In genomic region chr18:34225218-34225553, GRCh38 we compare ENCODE assay signal across 15 cellular contexts. TPM values are rescaled to one million over a fixed set of nuclear protein-coding genes. Genes with fewer than 3 reads are reported as not detected.
DNase-seq lines count a peak whose midpoint lies in the region; ATAC-seq and TF ChIP-seq lines count a peak whose summit lies in the region.
"Had no signal": no experiment of that assay in that cellular context is flagged by ENCODE, and none has a peak within 500 bp of the region (broad histone marks: within the 10 kb centered on the region; RNA-seq: fewer than 3 reads in every experiment).

No MANE protein-coding gene starts in this region.

- 20% methylated on average over 3 of the region's 3 CpGs for WGBS in sigmoid colon, 2 donors

- no peak for TF ChIP-seq POLR2A in sigmoid colon (IDR thresholded peaks at IDR 0.05)

- H3K4me3 Mint-ChIP-seq in GM23338 (peak overlapping the region; percentile 79), WTC11 (peak overlapping the region; percentile 82)
- H3K4me3 Mint-ChIP-seq: CD4-positive, CD25-positive, alpha-beta regulatory T cell; stimulated activated memory B cell treated with anti-CD40 and anti-IgM and Interleukin-4, amounts not matched to agents 10 μg/mL and 1 μg/mL and 100 μg/mL, for 72 hours had no signal

- 0 out of 2 replicates have a peak, but pooled peaks cover 5% of the 10 kb centered on the region for H4K20me1 ChIP-seq in GM23338 (replicated peaks; ENCODE audit: insufficient read depth)
- H4K20me1 ChIP-seq in fibroblast of lung (ENCODE audit: control insufficient read depth, extremely low read depth, insufficient read depth, low read length): no peaks in the 10 kb centered on the region

- peaks cover 34% of the 10 kb centered on the region for H3K27me3 Mint-ChIP-seq in GM23338 (ENCODE audit: insufficient read depth, low read depth, poor library complexity)
- peaks cover 45% of the 10 kb centered on the region for H3K27me3 Mint-ChIP-seq in WTC11 (ENCODE audit: low read depth)

- peaks cover 4% of the 10 kb centered on the region; the same call in 1 of the 2 replicates for H3F3A ChIP-seq in GM23338 (replicated peaks; ENCODE audit: low read depth)

- CTCF ChIA-PET in WTC11 (lab: Charles Lee): interaction anchor here (0.5 to 4.6 kb wide), 56 partner anchors 9 to 1071 kb away, joined by 3 to 39 read pairs (median 5); no protein-coding TSS in a partner anchor

- H3K9me3 ChIP-seq in fibroblast of lung (ENCODE audit: control insufficient read depth, insufficient read depth, low read depth, low read length) (no peaks in the 10 kb centered on the region), sigmoid colon (no peaks in the 10 kb centered on the region)

- no peaks in the 10 kb centered on the region for H3K9me3 Mint-ChIP-seq in GM23338
- no peaks in the 10 kb centered on the region for H3K9me3 Mint-ChIP-seq in WTC11
- H3K9me3 Mint-ChIP-seq: stimulated activated memory B cell treated with anti-CD40 and anti-IgM and Interleukin-4, amounts not matched to agents 10 μg/mL and 1 μg/mL and 100 μg/mL, for 72 hours had no signal

- TF ChIP-seq CTCF in GM23338 (conservative IDR thresholded peaks at IDR 0.05; ENCODE audit: low read depth in 2 of 2) (no peak), WTC11 (IDR thresholded peaks at IDR 0.05) (no peak), fibroblast of lung (conservative IDR thresholded peaks at IDR 0.05 in 1 of 2, IDR thresholded peaks at IDR 0.05 in 1 of 2; ENCODE audit: low read depth in 1 of 2, low read length in 2 of 2) (no peak), sigmoid colon (IDR thresholded peaks at IDR 0.05) (no peak)

- H3K36me3 Mint-ChIP-seq in GM23338 (ENCODE audit: low read depth): no peaks in the 10 kb centered on the region
- no peaks in the 10 kb centered on the region for H3K36me3 Mint-ChIP-seq in WTC11
- H3K36me3 Mint-ChIP-seq: CD4-positive, CD25-positive, alpha-beta regulatory T cell; stimulated activated memory B cell treated with anti-CD40 and anti-IgM and Interleukin-4, amounts not matched to agents 10 μg/mL and 1 μg/mL and 100 μg/mL, for 72 hours had no signal

- H2AFZ ChIP-seq in GM23338 (peak overlapping the region; percentile 54; the same call in 1 of the 2 replicates), fibroblast of lung (ENCODE audit: low read length) (no peak overlapping the region)

- H3K4me3 ChIP-seq in GM23338 (peak overlapping the region; percentile 43), fibroblast of lung (replicated peaks in 1 of 4; ENCODE audit: control extremely low read depth in 1 of 4, insufficient read depth in 1 of 4, low read depth in 3 of 4, low read length in 4 of 4) (peak overlapping the region in 2 of 4 experiments; percentile 14 to 25), sigmoid colon (peak overlapping the region; percentile 18 to 54 (median 41))

- H3K27me3 ChIP-seq in GM23338 (ENCODE audit: insufficient read depth) (peaks cover 43% of the 10 kb centered on the region), fibroblast of lung (ENCODE audit: control insufficient read depth, insufficient read depth, low read length) (peaks cover 32% of the 10 kb centered on the region), sigmoid colon (peaks cover 5 to 58% (median 28%) of the 10 kb centered on the region in 3 donors)

- H3K27ac Mint-ChIP-seq in GM23338 (no peak overlapping the region; the same call in 1 of the 2 replicates), WTC11 (no peak overlapping the region)
- H3K27ac Mint-ChIP-seq: CD4-positive, CD25-positive, alpha-beta regulatory T cell; stimulated activated memory B cell treated with anti-CD40 and anti-IgM and Interleukin-4, amounts not matched to agents 10 μg/mL and 1 μg/mL and 100 μg/mL, for 72 hours had no signal

- peaks cover 4% of the 10 kb centered on the region; the same call in 1 of the 2 replicates for H3K9me2 ChIP-seq in GM23338 (ENCODE audit: insufficient read depth)

- POLR2A ChIA-PET in WTC11 (lab: Charles Lee): no interaction called here

- intact Hi-C loops in sigmoid colon (cut with DNase I): no loop called here

- H3K27ac ChIP-seq in GM23338 (ENCODE audit: low read depth) (no peak overlapping the region), fibroblast of lung (ENCODE audit: insufficient read depth, low read length) (no peak overlapping the region), sigmoid colon (no peak overlapping the region)

- peaks cover 10% of the 10 kb centered on the region for H3K4me1 ChIP-seq in GM23338 (ENCODE audit: insufficient read depth)
- H3K4me1 ChIP-seq in fibroblast of lung (ENCODE audit: control insufficient read depth, extremely low read depth, insufficient read depth, low read length): no peaks in the 10 kb centered on the region
- peaks cover 0 to 36% (median 36%) of the 10 kb centered on the region in 4 donors for H3K4me1 ChIP-seq in sigmoid colon

- no peak for ATAC-seq in GM23338
- ATAC-seq in WTC11: no peak
- ATAC-seq: stimulated activated memory B cell treated with anti-CD40 and anti-IgM and Interleukin-4, amounts not matched to agents 10 μg/mL and 1 μg/mL and 100 μg/mL, for 72 hours had no signal

- no peak for TF ChIP-seq EP300 in sigmoid colon (IDR thresholded peaks at IDR 0.05)

- H3K79me2 ChIP-seq in GM23338 (replicated peaks; ENCODE audit: insufficient read depth): no peaks in the 10 kb centered on the region
- no peaks in the 10 kb centered on the region for H3K79me2 ChIP-seq in fibroblast of lung (ENCODE audit: control insufficient read depth, insufficient read depth, low read length)

- peak overlapping the region; percentile 66 for H3K4me2 ChIP-seq in GM23338
- H3K4me2 ChIP-seq in fibroblast of lung (ENCODE audit: extremely low read depth, insufficient read depth, low read length): peak overlapping the region; percentile 35

- no peaks in the 10 kb centered on the region for H3K36me3 ChIP-seq in GM23338 (ENCODE audit: insufficient read depth)
- no peaks in the 10 kb centered on the region for H3K36me3 ChIP-seq in fibroblast of lung (ENCODE audit: control insufficient read depth, insufficient read depth, low read length)
- H3K36me3 ChIP-seq in sigmoid colon: no peaks in the 10 kb centered on the region

- DNase-seq in GM23338 (ENCODE audit: low spot score) (no peak), WTC11 (ENCODE audit: low spot score) (no peak), fibroblast of lung (ENCODE audit: low read depth in 2 of 2) (no peak), sigmoid colon (no peak), AG08395 (ENCODE audit: low spot score) (no peak), NCI-H2081 treated with DMSO at 0.1 percent for 48 hours (lab: John Stamatoyannopoulos, UW) (no peak), NCI-H526 (lab: John Stamatoyannopoulos, UW) (no peak)
- DNase-seq in stimulated activated CD8-positive, alpha-beta memory T cell treated with anti-CD3 and anti-CD28 coated beads, Interleukin-4, amount 100 ng/mL, for 48 hours: no peak
- DNase-seq: activated naive CD4-positive, alpha-beta T cell treated with anti-CD3 and anti-CD28 coated beads, Interleukin-2, amount 50 U/mL, for 16 hours; CD4-positive, CD25-positive, alpha-beta regulatory T cell; GOT3; NK-92 treated with Interleukin-12 subunit alpha and Interleukin-12 subunit beta, amount 100 ng/mL, for 24 hours; stimulated activated CD4-positive, alpha-beta T cell treated with anti-CD3 and anti-CD28 coated beads, Interleukin-4, amount 100 ng/mL, for 1 hour had no signal

- H3K4me1 Mint-ChIP-seq in GM23338 (peaks cover 14% of the 10 kb centered on the region; the same call in 2 of the 3 replicates), WTC11 (peaks cover 19% of the 10 kb centered on the region)

- no peak overlapping the region for H3K9ac ChIP-seq in fibroblast of lung (ENCODE audit: insufficient read depth, low read length)

TF ChIP-seq in GM23338, 12 proteins besides CTCF, POLR2A, EP300 and RAD21 (continues in another document):
- TF ChIP-seq ZNF331 (CRISPR knock-in tag; IDR thresholded peaks at IDR 0.05; ENCODE audit: low read depth): no peak
- TF ChIP-seq NANOG (IDR thresholded peaks at IDR 0.05; ENCODE audit: borderline replicate concordance): no peak

TF ChIP-seq in WTC11, 78 proteins besides CTCF, POLR2A, EP300 and RAD21:
- no peak for TF ChIP-seq ZNF512 (CRISPR knock-in tag; IDR thresholded peaks at IDR 0.05; ENCODE audit: borderline replicate concordance)
- peak; percentile 65 for TF ChIP-seq USF2 (CRISPR knock-in tag; IDR thresholded peaks at IDR 0.05)

RNA-seq across cellular contexts. Expression of gene NOL4, which starts 0.5 kb away (rescaled TPM):
- total RNA-seq in GM23338 (2014; rRNA removed; shearing (Covaris generic)): 0.52 and 4.4 TPM in 2 replicates
- 0.33 and 0.63 TPM in 2 replicates for polyA plus RNA-seq in GM23338 (2016; fragmentation: Nextera tagmentation; extraction: Ambion mirVana)
- total RNA-seq in WTC11 (2021): 0.57 to 1.4 TPM (median 1.2 TPM) in 3 replicates
- total RNA-seq in fibroblast of lung: not detected in 2 replicates
- polyA plus RNA-seq in fibroblast of lung: not detected in 2 replicates
- polyA plus RNA-seq in fibroblast of lung (2012): not detected in 2 replicates
- polyA minus RNA-seq in fibroblast of lung (ENCODE audit: low replicate concordance): not detected in 2 replicates
- 1 to 10 TPM in 2 of 4 donors, under 1 TPM in 2; 0.16 to 1.4 (median 0.87) TPM for total RNA-seq in sigmoid colon
- under 1 TPM in 2 of 3 donors, not detected in 1; 0.17 to 0.60 TPM for polyA plus RNA-seq in sigmoid colon
- total RNA-seq: CD4-positive, CD25-positive, alpha-beta regulatory T cell; SK-MEL-5 had no signal
- polyA plus RNA-seq: CD4-positive, CD25-positive, alpha-beta regulatory T cell had no signal
